Comparison of ENCODE assay signal across 12 cellular contexts in the genomic region with DNA sequence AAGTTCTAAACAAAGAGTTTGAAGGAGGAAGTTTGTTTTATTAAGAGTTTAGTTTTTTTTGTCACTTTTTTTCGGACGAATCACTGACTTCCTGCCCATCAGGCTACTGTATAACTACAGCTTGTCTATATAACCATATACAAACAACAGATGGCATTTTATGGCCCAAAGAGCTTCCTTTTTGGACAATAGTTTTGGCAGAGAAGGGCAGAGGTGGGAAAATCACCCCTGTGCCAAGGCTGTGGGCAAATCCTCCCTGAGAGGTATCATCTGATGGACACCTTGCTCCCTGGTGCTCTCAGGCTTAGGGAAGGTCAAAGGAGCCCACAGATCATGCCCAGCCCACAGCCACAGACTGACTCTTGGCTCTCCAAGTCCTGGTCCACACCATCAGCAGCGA.
DNase-seq lines count a peak whose midpoint lies in the region; ATAC-seq and TF ChIP-seq lines count a peak whose summit lies in the region.
"Had no signal": no experiment of that assay in that cellular context is flagged by ENCODE, and none has a peak within 500 bp of the region (broad histone marks: within the 10 kb centered on the region; RNA-seq: fewer than 3 reads in every experiment).

No MANE protein-coding gene starts in this region.

- H3K27ac ChIP-seq in DOHH2 (ENCODE audit: low read depth, low read length) (peak overlapping the region; percentile 87), OCI-LY7 (ENCODE audit: low read depth, low read length, poor library complexity, severe bottlenecking) (peak overlapping the region; percentile 99), gastroesophageal sphincter (peak overlapping the region; percentile 21 to 88 (median 82)), PC-9 (no peak overlapping the region), sigmoid colon (peak overlapping the region in 1 of 4 donors; percentile 85)
- H3K27ac ChIP-seq: brain microvascular endothelial cell, parathyroid adenoma had no signal

- intact Hi-C loops in OCI-LY7 (cut with micrococcal nuclease; ENCODE audit: unreplicated experiment), result loop anchor here (10.0 kb wide), 2 partner anchors 1366 to 1694 kb away; a partner anchor contains a TSS
- intact Hi-C loops in PC-9 (cut with micrococcal nuclease; ENCODE audit: unreplicated experiment), result no loop called here
- intact Hi-C loops in sigmoid colon (cut with DNase I), result no loop called here

- ATAC-seq in GM19467 (IDR thresholded peaks at IDR 0.05; ENCODE audit: unreplicated experiment), result peak; percentile 5
- ATAC-seq in gastroesophageal sphincter, result no peak
- no peak for ATAC-seq in SK-N-SH treated with all-trans-retinoic acid at 6 μM for 48 hours
- no peak for ATAC-seq in GM21786 (IDR thresholded peaks at IDR 0.05; ENCODE audit: unreplicated experiment)

- no TSS peak for BruUV-seq in OCI-LY7 (replicated peaks; lab: Mats Ljungman, UMichigan)
- BruUV-seq in PC-9 (replicated peaks; lab: Mats Ljungman, UMichigan), result no TSS peak

- H3K36me3 ChIP-seq in DOHH2 (ENCODE audit: control insufficient read depth, low read length), result peaks cover 98% of the 10 kb centered on the region
- peaks cover 79% of the 10 kb centered on the region for H3K36me3 ChIP-seq in OCI-LY7 (ENCODE audit: insufficient read depth, low read length)
- H3K36me3 ChIP-seq in gastroesophageal sphincter, result no peaks in the 10 kb centered on the region
- H3K36me3 ChIP-seq in PC-9 (ENCODE audit: low read depth), result no peaks in the 10 kb centered on the region
- H3K36me3 ChIP-seq in sigmoid colon, result no peaks in the 10 kb centered on the region

- H4K20me1 ChIP-seq in DOHH2 (ENCODE audit: control insufficient read depth, insufficient read depth, low read depth, low read length) (peaks cover 4% of the 10 kb centered on the region; the same call in 1 of the 2 replicates), OCI-LY7 (ENCODE audit: insufficient read depth, low read length) (no peaks in the 10 kb centered on the region), PC-9 (ENCODE audit: insufficient read depth) (no peaks in the 10 kb centered on the region)

- H3K4me3 ChIP-seq in DOHH2 (ENCODE audit: low read length), result peak overlapping the region; percentile 59
- peak overlapping the region; percentile 2 for H3K4me3 ChIP-seq in OCI-LY7 (ENCODE audit: low read depth, low read length, poor library complexity, severe bottlenecking)
- H3K4me3 ChIP-seq in gastroesophageal sphincter, result no peak overlapping the region
- H3K4me3 ChIP-seq in PC-9, result no peak overlapping the region
- no peak overlapping the region for H3K4me3 ChIP-seq in sigmoid colon
- H3K4me3 ChIP-seq: lung had no signal

- H3K79me2 ChIP-seq in DOHH2 (ENCODE audit: control insufficient read depth, low read length) (peaks cover 100% of the 10 kb centered on the region), OCI-LY7 (ENCODE audit: insufficient read depth, low read depth, low read length) (peaks cover 75% of the 10 kb centered on the region; the same call in 1 of the 2 replicates), PC-9 (ENCODE audit: low read depth) (no peaks in the 10 kb centered on the region)
- H3K79me2 ChIP-seq: parathyroid adenoma had no signal

- H3F3A ChIP-seq in DOHH2 (ENCODE audit: control insufficient read depth, insufficient read depth) (peaks cover 92% of the 10 kb centered on the region), PC-9 (ENCODE audit: insufficient read depth, low read depth) (no peaks in the 10 kb centered on the region)

- TF ChIP-seq EP300 in gastroesophageal sphincter (IDR thresholded peaks at IDR 0.05), result no peak
- TF ChIP-seq EP300 in sigmoid colon (IDR thresholded peaks at IDR 0.05), result no peak

- 40 to 84% methylated on average over 1 to 3 of the region's 3 CpGs for WGBS in gastroesophageal sphincter (ENCODE audit: low coverage in 1 of 2), 2 donors
- WGBS in sigmoid colon, 2 donors, result 42 to 54% methylated on average over 3 of the region's 3 CpGs

- H3K4me1 ChIP-seq in DOHH2 (ENCODE audit: control insufficient read depth, low read length), result peaks cover 100% of the 10 kb centered on the region
- peaks cover 99% of the 10 kb centered on the region for H3K4me1 ChIP-seq in OCI-LY7 (ENCODE audit: insufficient read depth, low read length, poor library complexity, severe bottlenecking)
- H3K4me1 ChIP-seq in gastroesophageal sphincter, result peaks cover 0 to 71% (median 18%) of the 10 kb centered on the region in 3 donors
- H3K4me1 ChIP-seq in PC-9 (replicated peaks; ENCODE audit: insufficient read depth), result no peaks in the 10 kb centered on the region
- peaks cover 0 to 6% (median 2%) of the 10 kb centered on the region in 4 donors for H3K4me1 ChIP-seq in sigmoid colon
- H3K4me1 ChIP-seq: parathyroid adenoma had no signal

- H2AFZ ChIP-seq in OCI-LY7 (ENCODE audit: low read length), result no peak overlapping the region
- H2AFZ ChIP-seq in PC-9, result no peak overlapping the region
- H2AFZ ChIP-seq: parathyroid adenoma had no signal

- no peak for TF ChIP-seq CTCF in DOHH2 (IDR thresholded peaks at IDR 0.05; ENCODE audit: low read depth, low read length, poor library complexity, severe bottlenecking)
- TF ChIP-seq CTCF in OCI-LY7 (conservative IDR thresholded peaks at IDR 0.05; ENCODE audit: low read length), result no peak
- TF ChIP-seq CTCF in gastroesophageal sphincter (IDR thresholded peaks at IDR 0.05), result no peak
- TF ChIP-seq CTCF in PC-9 (conservative IDR thresholded peaks at IDR 0.05), result no peak
- TF ChIP-seq CTCF in sigmoid colon (IDR thresholded peaks at IDR 0.05), result no peak

- no peaks in the 10 kb centered on the region for H3K9me3 ChIP-seq in DOHH2 (ENCODE audit: control insufficient read depth, insufficient read depth, low read length)
- H3K9me3 ChIP-seq in OCI-LY7 (ENCODE audit: low read length), result no peaks in the 10 kb centered on the region
- no peaks in the 10 kb centered on the region for H3K9me3 ChIP-seq in gastroesophageal sphincter
- peaks cover 3% of the 10 kb centered on the region; the same call in 1 of the 2 replicates for H3K9me3 ChIP-seq in PC-9 (ENCODE audit: insufficient read depth, low read depth)
- no peaks in the 10 kb centered on the region for H3K9me3 ChIP-seq in sigmoid colon

- no peak for TF ChIP-seq POLR2A in gastroesophageal sphincter (IDR thresholded peaks at IDR 0.05)
- TF ChIP-seq POLR2A in sigmoid colon (IDR thresholded peaks at IDR 0.05), result no peak

- POLR2A ChIA-PET in OCI-LY7 (lab: Charles Lee), result interaction anchor here (0.8 to 3.5 kb wide), 12 partner anchors 18 to 157 kb away, joined by 3 to 21 read pairs (median 6); no protein-coding TSS in a partner anchor
- POLR2A ChIA-PET in PC-9 (lab: Charles Lee; ENCODE audit: unreplicated experiment), result no interaction called here

- peak overlapping the region; percentile 64 for H3K4me2 ChIP-seq in DOHH2 (ENCODE audit: low read length)
- peak overlapping the region; percentile 71 for H3K4me2 ChIP-seq in OCI-LY7 (ENCODE audit: low read length)
- no peak overlapping the region for H3K4me2 ChIP-seq in PC-9

- H3K27me3 ChIP-seq in DOHH2 (ENCODE audit: control insufficient read depth, low read length) (no peaks in the 10 kb centered on the region), gastroesophageal sphincter (no peaks in the 10 kb centered on the region), PC-9 (ENCODE audit: insufficient read depth, low read depth) (no peaks in the 10 kb centered on the region; the same call in 1 of the 2 replicates), sigmoid colon (no peaks in the 10 kb centered on the region)
- H3K27me3 ChIP-seq: brain microvascular endothelial cell had no signal

- DNase-seq in OCI-LY7 (ENCODE audit: low spot score), result peak; percentile 48
- DNase-seq in PC-9, result no peak
- no peak for DNase-seq in sigmoid colon
- DNase-seq: NCI-H1694 treated with DMSO at 0.1 percent for 48 hours had no signal

- no peaks in the 10 kb centered on the region for H3K9me2 ChIP-seq in DOHH2 (replicated peaks; ENCODE audit: control insufficient read depth, low read length)
- H3K9me2 ChIP-seq in OCI-LY7 (ENCODE audit: insufficient read depth, low read length), result no peaks in the 10 kb centered on the region
- H3K9me2 ChIP-seq in PC-9 (ENCODE audit: insufficient read depth), result no peaks in the 10 kb centered on the region

- CTCF ChIA-PET in OCI-LY7 (lab: Charles Lee; ENCODE audit: unreplicated experiment) (interaction anchor here (1.2 to 1.5 kb wide), 2 partner anchors 45 to 59 kb away, joined by 3 read pairs; no protein-coding TSS in a partner anchor), PC-9 (lab: Charles Lee) (no interaction called here)

TF ChIP-seq in SK-N-SH treated with all-trans-retinoic acid at 6 μM for 48 hours, 23 proteins besides CTCF, POLR2A, EP300 and RAD21:
- TF ChIP-seq PPARA (CRISPR knock-in tag; IDR thresholded peaks at IDR 0.05; ENCODE audit: borderline replicate concordance), result no peak

Comparison
In these comparisons a context has a peak if more than half of its experiments do, and no peak if none do; other contexts are left out.
1. H3K4me3 ChIP-seq: peak in DOHH2 (single experiment) and OCI-LY7 (single experiment); none in gastroesophageal sphincter (0 of 2), PC-9 (single experiment) and sigmoid colon (0 of 4).